Comparison of ENCODE assay signal across 16 cellular contexts in the genomic region with DNA sequence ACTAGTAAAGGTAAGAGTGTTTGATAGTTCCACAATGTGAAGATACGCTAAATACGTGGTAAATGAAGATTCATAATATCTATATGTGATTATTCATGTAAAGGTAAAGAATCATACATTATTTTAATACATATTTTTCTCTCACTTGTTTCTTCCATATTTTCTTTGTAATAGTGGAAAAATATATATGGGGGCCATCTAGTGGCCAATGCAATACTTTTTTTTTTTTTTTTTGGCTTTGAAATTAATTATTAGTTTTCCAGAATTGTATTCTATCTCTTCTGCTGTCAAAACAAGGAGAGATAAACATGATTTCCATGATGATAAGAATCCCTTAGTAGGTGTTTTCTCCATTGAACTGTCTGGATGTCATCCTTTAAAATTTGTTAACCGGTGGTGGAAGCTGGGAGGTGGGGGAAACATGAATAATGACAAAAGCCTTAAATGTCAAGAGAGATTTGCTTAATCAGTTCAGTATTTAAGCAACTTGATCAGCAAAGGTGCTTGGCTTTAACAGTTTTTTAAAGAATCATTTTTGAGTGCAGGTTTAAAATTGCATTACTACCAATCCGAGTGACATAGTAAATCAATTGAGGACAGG.
DNase-seq lines count a peak whose midpoint lies in the region; ATAC-seq and TF ChIP-seq lines count a peak whose summit lies in the region.
"Had no signal": no experiment of that assay in that cellular context is flagged by ENCODE, and none has a peak within 500 bp of the region (broad histone marks: within the 10 kb centered on the region; RNA-seq: fewer than 3 reads in every experiment).

No MANE protein-coding gene starts in this region.

- no peaks in the 10 kb centered on the region for H3K9me3 ChIP-seq in stomach
- H3K9me3 ChIP-seq: prostate gland, suprapubic skin had no signal

- no peaks in the 10 kb centered on the region for H3K9me2 ChIP-seq in GM23338 (ENCODE audit: insufficient read depth)

- TF ChIP-seq POLR2A in stomach (IDR thresholded peaks at IDR 0.05) = no peak

- no peak overlapping the region for H2AFZ ChIP-seq in GM23338

- 52 to 64% (median 62%) methylated on average over 4 of the region's 4 CpGs for WGBS in stomach, 5 donors

- no peak for DNase-seq in AG09309 (ENCODE audit: low read depth)
- DNase-seq in GM23338 (ENCODE audit: low spot score) = no peak
- DNase-seq in SK-MEL-5 (ENCODE audit: low read depth, low spot score) = peak; percentile 0
- no peak for DNase-seq in foreskin fibroblast
- DNase-seq in stomach = no peak
- no peak for DNase-seq in kidney tubule cell (ENCODE audit: low spot score)
- no peak for DNase-seq in SW 1271 (lab: John Stamatoyannopoulos, UW)
- DNase-seq: activated T-cell treated with anti-CD3 and anti-CD28 coated beads, Interleukin-2, amount 50 U/mL, for 24 hours; brain microvascular endothelial cell; CD8-positive, alpha-beta T cell; foreskin melanocyte; left ventricle myocardium superior; NCI-H1436 treated with DMSO at 0.1 percent for 48 hours had no signal

- H3K4me3 Mint-ChIP-seq in GM23338 = 0 out of 3 replicates have a peak overlapping the region, but pooled peaks have one; percentile 7
- H3K4me3 Mint-ChIP-seq: activated T-cell treated with anti-CD3 and anti-CD28 coated beads, Interleukin-2, amount 50 U/mL, for 24 hours; CD8-positive, alpha-beta T cell had no signal

- H4K20me1 ChIP-seq in GM23338 (replicated peaks; ENCODE audit: insufficient read depth) = no peaks in the 10 kb centered on the region

- in situ Hi-C loops in SK-MEL-5 (cut with HindIII; ENCODE audit: low pct_unique_long_range_greater_than_20kb, low sequenced_read_pairs) = no loop called here

- ATAC-seq in GM23338 (no peak), GM21381 (IDR thresholded peaks at IDR 0.05; ENCODE audit: unreplicated experiment) (no peak)
- ATAC-seq: CD8-positive, alpha-beta T cell; left ventricle myocardium superior had no signal

- H3K27me3 ChIP-seq in GM23338 (ENCODE audit: insufficient read depth) (no peaks in the 10 kb centered on the region), stomach (peaks cover 0 to 4% (median 0%) of the 10 kb centered on the region in 3 donors)
- H3K27me3 ChIP-seq: brain microvascular endothelial cell, suprapubic skin had no signal

- H3K4me3 ChIP-seq in AG09309 (ENCODE audit: control insufficient read depth, low read depth, low read length) (no peak overlapping the region), GM23338 (no peak overlapping the region; the same call in 1 of the 2 replicates), foreskin fibroblast (ENCODE audit: low read depth in 1 of 2, low read length in 2 of 2) (no peak overlapping the region), stomach (no peak overlapping the region)
- H3K4me3 ChIP-seq: prostate gland, suprapubic skin had no signal

- no peaks in the 10 kb centered on the region for H3K79me2 ChIP-seq in GM23338 (replicated peaks; ENCODE audit: insufficient read depth)

- H3K27ac ChIP-seq in GM23338 (ENCODE audit: low read depth) = no peak overlapping the region
- no peak overlapping the region for H3K27ac ChIP-seq in stomach
- H3K27ac ChIP-seq: brain microvascular endothelial cell, prostate gland, suprapubic skin had no signal

- H3K4me1 Mint-ChIP-seq in GM23338 = peaks cover 15% of the 10 kb centered on the region; the same call in 2 of the 3 replicates

- TF ChIP-seq CTCF in AG09309 (IDR thresholded peaks at IDR 0.05; ENCODE audit: control insufficient read depth, insufficient read depth, low read depth, low read length, missing control alignments) (peak; percentile 18), GM23338 (conservative IDR thresholded peaks at IDR 0.05; ENCODE audit: low read depth in 2 of 2) (peak in 1 of 2 experiments; percentile 57; a peak in 3 of 4 replicates), foreskin fibroblast (IDR thresholded peaks at IDR 0.05; ENCODE audit: low read depth, low read length) (peak; percentile 3), stomach (IDR thresholded peaks at IDR 0.05) (peak in 1 of 7 experiments; percentile 11)

- intact Hi-C loops in stomach (cut with DNase I; ENCODE audit: low total_unique reads) = no loop called here

- H3K36me3 ChIP-seq in GM23338 (ENCODE audit: insufficient read depth) (no peaks in the 10 kb centered on the region), stomach (no peaks in the 10 kb centered on the region)
- H3K36me3 ChIP-seq: brain microvascular endothelial cell, prostate gland, suprapubic skin had no signal

- H3K27me3 Mint-ChIP-seq in GM23338 (ENCODE audit: insufficient read depth, low read depth, poor library complexity) = no peaks in the 10 kb centered on the region

- peaks cover 15% of the 10 kb centered on the region for H3K36me3 Mint-ChIP-seq in GM23338 (ENCODE audit: low read depth)
- H3K36me3 Mint-ChIP-seq: CD8-positive, alpha-beta T cell had no signal

- H3K4me2 ChIP-seq in GM23338 = peak overlapping the region; percentile 63; the same call in 1 of the 2 replicates

- no peaks in the 10 kb centered on the region for H3F3A ChIP-seq in GM23338 (replicated peaks; ENCODE audit: low read depth)

- H3K9me3 Mint-ChIP-seq in GM23338 = peaks cover 9% of the 10 kb centered on the region; the same call in 2 of the 3 replicates
- H3K9me3 Mint-ChIP-seq: activated T-cell treated with anti-CD3 and anti-CD28 coated beads, Interleukin-2, amount 50 U/mL, for 24 hours had no signal

- TF ChIP-seq EP300 in stomach (IDR thresholded peaks at IDR 0.05) = no peak

- H3K4me1 ChIP-seq in GM23338 (ENCODE audit: insufficient read depth) (peaks cover 18% of the 10 kb centered on the region), stomach (no peaks in the 10 kb centered on the region)
- H3K4me1 ChIP-seq: prostate gland, suprapubic skin had no signal

- peak overlapping the region; percentile 52; the same call in 1 of the 2 replicates for H3K27ac Mint-ChIP-seq in GM23338
- H3K27ac Mint-ChIP-seq: activated T-cell treated with anti-CD3 and anti-CD28 coated beads, Interleukin-2, amount 50 U/mL, for 24 hours; CD8-positive, alpha-beta T cell had no signal

TF ChIP-seq in GM23338, 12 proteins besides CTCF, POLR2A, EP300 and RAD21 (continues in another document):
- no peak for TF ChIP-seq CREB1 (CRISPR knock-in tag; IDR thresholded peaks at IDR 0.05; ENCODE audit: low read depth)
- TF ChIP-seq POLR2AphosphoS5 (IDR thresholded peaks at IDR 0.05; ENCODE audit: low read depth) = no peak
- TF ChIP-seq, protein P1, sequence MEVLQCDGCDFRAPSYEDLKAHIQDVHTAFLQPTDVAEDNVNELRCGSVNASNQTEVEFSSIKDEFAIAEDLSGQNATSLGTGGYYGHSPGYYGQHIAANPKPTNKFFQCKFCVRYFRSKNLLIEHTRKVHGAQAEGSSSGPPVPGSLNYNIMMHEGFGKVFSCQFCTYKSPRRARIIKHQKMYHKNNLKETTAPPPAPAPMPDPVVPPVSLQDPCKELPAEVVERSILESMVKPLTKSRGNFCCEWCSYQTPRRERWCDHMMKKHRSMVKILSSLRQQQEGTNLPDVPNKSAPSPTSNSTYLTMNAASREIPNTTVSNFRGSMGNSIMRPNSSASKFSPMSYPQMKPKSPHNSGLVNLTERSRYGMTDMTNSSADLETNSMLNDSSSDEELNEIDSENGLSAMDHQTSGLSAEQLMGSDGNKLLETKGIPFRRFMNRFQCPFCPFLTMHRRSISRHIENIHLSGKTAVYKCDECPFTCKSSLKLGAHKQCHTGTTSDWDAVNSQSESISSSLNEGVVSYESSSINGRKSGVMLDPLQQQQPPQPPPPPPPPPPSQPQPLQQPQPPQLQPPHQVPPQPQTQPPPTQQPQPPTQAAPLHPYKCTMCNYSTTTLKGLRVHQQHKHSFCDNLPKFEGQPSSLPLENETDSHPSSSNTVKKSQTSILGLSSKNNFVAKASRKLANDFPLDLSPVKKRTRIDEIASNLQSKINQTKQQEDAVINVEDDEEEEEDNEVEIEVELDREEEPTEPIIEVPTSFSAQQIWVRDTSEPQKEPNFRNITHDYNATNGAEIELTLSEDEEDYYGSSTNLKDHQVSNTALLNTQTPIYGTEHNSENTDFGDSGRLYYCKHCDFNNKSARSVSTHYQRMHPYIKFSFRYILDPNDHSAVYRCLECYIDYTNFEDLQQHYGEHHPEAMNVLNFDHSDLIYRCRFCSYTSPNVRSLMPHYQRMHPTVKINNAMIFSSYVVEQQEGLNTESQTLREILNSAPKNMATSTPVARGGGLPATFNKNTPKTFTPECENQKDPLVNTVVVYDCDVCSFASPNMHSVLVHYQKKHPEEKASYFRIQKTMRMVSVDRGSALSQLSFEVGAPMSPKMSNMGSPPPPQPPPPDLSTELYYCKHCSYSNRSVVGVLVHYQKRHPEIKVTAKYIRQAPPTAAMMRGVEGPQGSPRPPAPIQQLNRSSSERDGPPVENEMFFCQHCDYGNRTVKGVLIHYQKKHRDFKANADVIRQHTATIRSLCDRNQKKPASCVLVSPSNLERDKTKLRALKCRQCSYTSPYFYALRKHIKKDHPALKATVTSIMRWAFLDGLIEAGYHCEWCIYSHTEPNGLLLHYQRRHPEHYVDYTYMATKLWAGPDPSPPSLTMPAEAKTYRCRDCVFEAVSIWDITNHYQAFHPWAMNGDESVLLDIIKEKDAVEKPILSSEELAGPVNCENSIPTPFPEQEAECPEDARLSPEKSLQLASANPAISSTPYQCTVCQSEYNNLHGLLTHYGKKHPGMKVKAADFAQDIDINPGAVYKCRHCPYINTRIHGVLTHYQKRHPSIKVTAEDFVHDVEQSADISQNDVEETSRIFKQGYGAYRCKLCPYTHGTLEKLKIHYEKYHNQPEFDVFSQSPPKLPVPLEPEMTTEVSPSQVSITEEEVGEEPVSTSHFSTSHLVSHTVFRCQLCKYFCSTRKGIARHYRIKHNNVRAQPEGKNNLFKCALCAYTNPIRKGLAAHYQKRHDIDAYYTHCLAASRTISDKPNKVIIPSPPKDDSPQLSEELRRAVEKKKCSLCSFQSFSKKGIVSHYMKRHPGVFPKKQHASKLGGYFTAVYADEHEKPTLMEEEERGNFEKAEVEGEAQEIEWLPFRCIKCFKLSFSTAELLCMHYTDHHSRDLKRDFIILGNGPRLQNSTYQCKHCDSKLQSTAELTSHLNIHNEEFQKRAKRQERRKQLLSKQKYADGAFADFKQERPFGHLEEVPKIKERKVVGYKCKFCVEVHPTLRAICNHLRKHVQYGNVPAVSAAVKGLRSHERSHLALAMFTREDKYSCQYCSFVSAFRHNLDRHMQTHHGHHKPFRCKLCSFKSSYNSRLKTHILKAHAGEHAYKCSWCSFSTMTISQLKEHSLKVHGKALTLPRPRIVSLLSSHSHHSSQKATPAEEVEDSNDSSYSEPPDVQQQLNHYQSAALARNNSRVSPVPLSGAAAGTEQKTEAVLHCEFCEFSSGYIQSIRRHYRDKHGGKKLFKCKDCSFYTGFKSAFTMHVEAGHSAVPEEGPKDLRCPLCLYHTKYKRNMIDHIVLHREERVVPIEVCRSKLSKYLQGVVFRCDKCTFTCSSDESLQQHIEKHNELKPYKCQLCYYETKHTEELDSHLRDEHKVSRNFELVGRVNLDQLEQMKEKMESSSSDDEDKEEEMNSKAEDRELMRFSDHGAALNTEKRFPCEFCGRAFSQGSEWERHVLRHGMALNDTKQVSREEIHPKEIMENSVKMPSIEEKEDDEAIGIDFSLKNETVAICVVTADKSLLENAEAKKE (CRISPR knock-in tag; IDR thresholded peaks at IDR 0.05) = no peak
- no peak for TF ChIP-seq EZH2phosphoT487 (IDR thresholded peaks at IDR 0.05; ENCODE audit: unreplicated experiment)
- TF ChIP-seq STAT1 (IDR thresholded peaks at IDR 0.05; ENCODE audit: unreplicated experiment) = no peak
- no peak for TF ChIP-seq JUNB (IDR thresholded peaks at IDR 0.05; ENCODE audit: unreplicated experiment)
